In the genomic region with DNA sequence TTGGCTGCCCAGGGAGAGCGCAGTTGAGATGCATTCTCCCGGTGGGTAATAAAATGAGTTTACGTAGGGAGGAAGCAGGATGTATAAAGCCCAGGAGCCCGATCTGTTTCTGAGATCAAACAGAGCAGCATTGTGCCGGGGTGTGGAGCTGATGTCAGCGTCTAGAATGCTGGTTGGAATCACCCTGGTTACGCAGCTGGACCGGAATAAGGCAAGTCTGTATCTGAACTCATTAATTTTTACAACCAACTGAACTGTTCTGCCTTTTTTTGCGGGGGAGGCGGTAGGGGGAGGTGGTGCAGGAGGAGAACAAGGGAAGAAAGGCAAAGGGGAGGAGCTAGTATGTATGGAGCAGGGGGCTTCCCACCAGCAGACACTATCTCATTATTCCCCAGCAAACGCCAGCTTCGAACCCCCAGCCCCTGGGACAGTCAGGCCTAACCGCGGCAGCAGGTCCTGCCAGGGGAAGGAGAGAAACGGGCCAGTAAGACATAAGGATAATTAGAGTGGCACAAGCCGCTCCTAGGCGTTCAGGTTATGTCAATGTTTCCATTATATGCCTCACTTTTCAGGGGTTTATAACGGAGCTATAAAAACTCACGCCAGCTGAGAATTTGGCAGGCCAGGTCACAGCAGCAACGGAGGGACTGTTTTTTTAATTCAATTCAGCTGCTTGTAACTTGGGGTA, we compare ENCODE assay signal across 14 cellular contexts.
DNase-seq lines count a peak whose midpoint lies in the region; ATAC-seq and TF ChIP-seq lines count a peak whose summit lies in the region.
"Had no signal": no experiment of that assay in that cellular context is flagged by ENCODE, and none has a peak within 500 bp of the region (broad histone marks: within the 10 kb centered on the region; RNA-seq: fewer than 3 reads in every experiment).

No MANE protein-coding gene starts in this region.

- H3K36me3 Mint-ChIP-seq in neural crest cell (ENCODE audit: low read depth): peaks cover 5% of the 10 kb centered on the region

- DNase-seq in BE2C (peak; percentile 37), Peyer's patch (peak in 2 of 3 donors; percentile 61 to 77), globus pallidus (ENCODE audit: low spot score) (peak; percentile 63), neural crest cell (ENCODE audit: low read depth, low spot score) (peak; percentile 59), cerebellum (ENCODE audit: low spot score) (no peak), SIG-M5 treated with dmso at 0.1 percent for 504 hours (lab: John Stamatoyannopoulos, UW; ENCODE audit: unreplicated experiment) (no peak)
- no peak for DNase-seq in stimulated activated CD4-positive, alpha-beta T cell treated with anti-CD3 and anti-CD28 coated beads, Interleukin-15, amount 100 ng/mL, for 24 hours
- DNase-seq: activated CD4-positive, CD25-positive, alpha-beta regulatory T cell; effector CD4-positive, alpha-beta T cell; MM.1S; NCI-H510A had no signal

- TF ChIP-seq POLR2A in Peyer's patch (IDR thresholded peaks at IDR 0.05): no peak

- H3K27ac Mint-ChIP-seq in neural crest cell (ENCODE audit: unreplicated experiment): peak overlapping the region; percentile 67

- no peaks in the 10 kb centered on the region for H3K27me3 ChIP-seq in BE2C
- H3K27me3 ChIP-seq in Peyer's patch: no peaks in the 10 kb centered on the region
- H3K27me3 ChIP-seq: SJSA1, vagina had no signal

- H3K27me3 Mint-ChIP-seq in neural crest cell (ENCODE audit: low read depth): peaks cover 5% of the 10 kb centered on the region

- no peaks in the 10 kb centered on the region for H3K9me3 ChIP-seq in BE2C
- no peaks in the 10 kb centered on the region for H3K9me3 ChIP-seq in Peyer's patch
- H3K9me3 ChIP-seq: SJSA1, vagina had no signal

- H3K4me3 ChIP-seq in BE2C (ENCODE audit: low read depth, low read length) (peak overlapping the region; percentile 11), Peyer's patch (no peak overlapping the region)
- H3K4me3 ChIP-seq: SJSA1, vagina had no signal

- peaks cover 3% of the 10 kb centered on the region for H3K9me3 Mint-ChIP-seq in neural crest cell

- H3K4me3 Mint-ChIP-seq in neural crest cell: peak overlapping the region; percentile 50

- H3K4me1 Mint-ChIP-seq in neural crest cell: peaks cover 63% of the 10 kb centered on the region

- H3K27ac ChIP-seq in Peyer's patch: peak overlapping the region in 1 of 4 donors; percentile 3
- H3K27ac ChIP-seq: SJSA1, vagina had no signal

- TF ChIP-seq CTCF in BE2C (IDR thresholded peaks at IDR 0.05; ENCODE audit: low read depth, low read length) (no peak), Peyer's patch (IDR thresholded peaks at IDR 0.05) (peak in 1 of 6 experiments; percentile 3), neural crest cell (conservative IDR thresholded peaks at IDR 0.05) (no peak)

- no peaks in the 10 kb centered on the region for H3K36me3 ChIP-seq in BE2C
- H3K36me3 ChIP-seq in Peyer's patch: no peaks in the 10 kb centered on the region
- H3K36me3 ChIP-seq: SJSA1, vagina had no signal

- H3K4me1 ChIP-seq in BE2C (peaks cover 4% of the 10 kb centered on the region; the same call in 1 of the 2 replicates), Peyer's patch (peaks cover 0 to 14% (median 0%) of the 10 kb centered on the region in 4 donors)

- ATAC-seq in HG03469 (IDR thresholded peaks at IDR 0.05; ENCODE audit: unreplicated experiment): no peak

Comparison
In these comparisons a context has a peak if more than half of its experiments do, and no peak if none do; other contexts are left out.
1. DNase-seq: peak in BE2C (single experiment), Peyer's patch (2 of 3), globus pallidus (single experiment) and neural crest cell (single experiment); none in cerebellum (single experiment), SIG-M5 treated with dmso at 0.1 percent for 504 hours (single experiment) and stimulated activated CD4-positive, alpha-beta T cell treated with anti-CD3 and anti-CD28 coated beads, Interleukin-15, amount 100 ng/mL, for 24 hours (single experiment).